ENCODE assay signal across 1 cellular context in genomic region chr14:23558363-23559009, GRCh38.
TF ChIP-seq lines count a peak whose summit lies in the region.

No MANE protein-coding gene starts in this region.

TF ChIP-seq in HEK293, 187 proteins besides CTCF, POLR2A, EP300 and RAD21:
- TF ChIP-seq ZNF138 (tag by site-specific recombination; IDR thresholded peaks at IDR 0.05; ENCODE audit: borderline replicate concordance) (no peak), PRDM4 (tag by site-specific recombination; IDR thresholded peaks at IDR 0.05) (no peak), ZNF449 (tag by site-specific recombination; IDR thresholded peaks at IDR 0.05) (no peak), ZNF513 (tag by site-specific recombination; IDR thresholded peaks at IDR 0.05) (no peak), ZSCAN4 (tag by site-specific recombination; IDR thresholded peaks at IDR 0.05) (no peak)
